In the genomic region with DNA sequence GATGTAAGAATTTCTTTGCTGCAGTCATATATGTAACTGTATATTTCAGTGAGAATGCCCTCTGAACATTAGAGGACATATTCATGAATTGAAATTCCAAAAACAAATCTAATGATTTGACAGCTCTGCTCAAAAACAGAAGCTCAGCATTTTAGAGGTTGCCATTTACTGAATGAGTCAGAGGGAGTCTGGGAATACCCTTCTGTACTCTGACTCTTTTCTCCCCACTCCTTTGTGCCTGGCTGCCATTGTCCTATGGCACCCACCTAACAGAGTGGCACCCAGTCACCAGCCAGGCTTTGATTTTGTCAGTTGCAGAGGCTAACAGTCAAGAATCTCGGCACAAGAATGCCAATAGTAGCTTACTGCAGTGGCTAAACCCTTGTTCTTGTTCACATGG, we compare ENCODE assay signal across 9 cellular contexts.
A peak's percentile ranks its signal among the peaks of the same experiment; 100 is the strongest.
DNase-seq lines count a peak whose midpoint lies in the region; ATAC-seq, FAIRE-seq and TF ChIP-seq lines count a peak whose summit lies in the region.
"Had no signal": no experiment of that assay in that cellular context is flagged by ENCODE, and none has a peak within 500 bp of the region (broad histone marks: within the 10 kb centered on the region; RNA-seq: fewer than 3 reads in every experiment).

No MANE protein-coding gene starts in this region.

- no peak for FAIRE-seq in urothelium cell line (lab: Jason Lieb, UNC)

- intact Hi-C loops in heart left ventricle (cut with DNase I) (loop anchor here in 3 of 10 donors (5.0 to 10.0 kb wide), 4 partner anchors 62 to 601 kb away; partner anchors contain the start of gene ATG10 (in 1 of the 3)), cardiac septum (cut with DNase I) (no loop called here)

- peaks cover 0 to 30% (median 18%) of the 10 kb centered on the region in 12 donors for H3K4me1 ChIP-seq in heart left ventricle
- peaks cover 3% of the 10 kb centered on the region for H3K4me1 ChIP-seq in foreskin keratinocyte

- H3K27ac ChIP-seq in heart left ventricle: no peak overlapping the region
- no peak overlapping the region for H3K27ac ChIP-seq in foreskin keratinocyte
- H3K27ac ChIP-seq: psoas muscle had no signal

- no peaks in the 10 kb centered on the region for H3K36me3 ChIP-seq in heart left ventricle

- TF ChIP-seq CTCF in heart left ventricle (IDR thresholded peaks at IDR 0.05) (no peak), foreskin keratinocyte (conservative IDR thresholded peaks at IDR 0.05) (no peak)

- 77 to 85% (median 83%) methylated on average over 1 of the region's 1 CpG for WGBS in heart left ventricle, 4 donors

- no peak overlapping the region for H3K4me3 ChIP-seq in heart left ventricle
- H3K4me3 ChIP-seq: psoas muscle had no signal

- peak in 3 of 4 donors; percentile 30 to 59 (median 39) for ATAC-seq in heart left ventricle
- ATAC-seq in SK-N-SH treated with all-trans-retinoic acid at 6 μM for 48 hours: peak; percentile 44; the same call in 2 of the 3 replicates
- ATAC-seq in foreskin keratinocyte: peak; percentile 91
- ATAC-seq in HG02870 (IDR thresholded peaks at IDR 0.05; ENCODE audit: unreplicated experiment): no peak

- DNase-seq in heart left ventricle: no peak
- DNase-seq in cardiac septum (ENCODE audit: low spot score): no peak
- peak in 1 of 2 donors; percentile 31 for DNase-seq in foreskin keratinocyte
- peak; percentile 4 for DNase-seq in urothelium cell line (ENCODE audit: low spot score)
- no peak for DNase-seq in COLO829 (ENCODE audit: low spot score)
- no peak for DNase-seq in NCI-H524 (lab: John Stamatoyannopoulos, UW)
- DNase-seq: psoas muscle had no signal

- no peak for TF ChIP-seq POLR2A in heart left ventricle (IDR thresholded peaks at IDR 0.05)

- no peaks in the 10 kb centered on the region for H3K27me3 ChIP-seq in heart left ventricle
- no peaks in the 10 kb centered on the region for H3K27me3 ChIP-seq in foreskin keratinocyte

- H3K9me3 ChIP-seq in heart left ventricle: no peaks in the 10 kb centered on the region
- H3K9me3 ChIP-seq: psoas muscle had no signal

TF ChIP-seq in SK-N-SH treated with all-trans-retinoic acid at 6 μM for 48 hours, 23 proteins besides CTCF, POLR2A, EP300 and RAD21:
- TF ChIP-seq, protein P1, sequence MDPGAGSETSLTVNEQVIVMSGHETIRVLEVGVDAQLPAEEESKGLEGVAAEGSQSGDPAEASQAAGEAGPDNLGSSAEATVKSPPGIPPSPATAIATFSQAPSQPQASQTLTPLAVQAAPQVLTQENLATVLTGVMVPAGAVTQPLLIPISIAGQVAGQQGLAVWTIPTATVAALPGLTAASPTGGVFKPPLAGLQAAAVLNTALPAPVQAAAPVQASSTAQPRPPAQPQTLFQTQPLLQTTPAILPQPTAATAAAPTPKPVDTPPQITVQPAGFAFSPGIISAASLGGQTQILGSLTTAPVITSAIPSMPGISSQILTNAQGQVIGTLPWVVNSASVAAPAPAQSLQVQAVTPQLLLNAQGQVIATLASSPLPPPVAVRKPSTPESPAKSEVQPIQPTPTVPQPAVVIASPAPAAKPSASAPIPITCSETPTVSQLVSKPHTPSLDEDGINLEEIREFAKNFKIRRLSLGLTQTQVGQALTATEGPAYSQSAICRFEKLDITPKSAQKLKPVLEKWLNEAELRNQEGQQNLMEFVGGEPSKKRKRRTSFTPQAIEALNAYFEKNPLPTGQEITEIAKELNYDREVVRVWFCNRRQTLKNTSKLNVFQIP (CRISPR knock-in tag; IDR thresholded peaks at IDR 0.05; ENCODE audit: borderline replicate concordance, low read depth): no peak
- no peak for TF ChIP-seq ZNF565 (CRISPR knock-in tag; conservative IDR thresholded peaks at IDR 0.05; ENCODE audit: low read depth)
- no peak for TF ChIP-seq CREB5 (CRISPR knock-in tag; IDR thresholded peaks at IDR 0.05; ENCODE audit: low read depth)
- no peak for TF ChIP-seq ZFP30 (CRISPR knock-in tag; IDR thresholded peaks at IDR 0.05)
- TF ChIP-seq ZNF8 (CRISPR knock-in tag; IDR thresholded peaks at IDR 0.05): no peak
- TF ChIP-seq CSDC2 (CRISPR knock-in tag; IDR thresholded peaks at IDR 0.05): no peak
TF ChIP-seq in SK-N-SH treated with all-trans-retinoic acid at 6 μM for 48 hours: peak in this region for 0.
